ENCODE assay signal across 8 cellular contexts in genomic region chr7:815284-816216, GRCh38. TPM values are rescaled to one million over a fixed set of nuclear protein-coding genes. Genes with fewer than 3 reads are reported as not detected.
DNase-seq lines count a peak whose midpoint lies in the region; ATAC-seq and TF ChIP-seq lines count a peak whose summit lies in the region.

No MANE protein-coding gene starts in this region.

- H3K36me3 Mint-ChIP-seq in T-helper 2 cell treated with Interferon-gamma antibody and Interleukin-4, amounts not matched to agents 5 μg/mL and 100 μg/mL, for 36 hours (ENCODE audit: low read depth) = peaks cover 13% of the 10 kb centered on the region

- peaks cover 61% of the 10 kb centered on the region for H4K20me1 ChIP-seq in BLaER1
- no peaks in the 10 kb centered on the region for H4K20me1 ChIP-seq in neural cell (ENCODE audit: insufficient read depth)

- H3K4me2 ChIP-seq in BLaER1 (peak overlapping the region; percentile 73), neural cell (ENCODE audit: low read length) (peak overlapping the region; percentile 30)

- no peak for TF ChIP-seq EP300 in neural cell (conservative IDR thresholded peaks at IDR 0.05; ENCODE audit: poor library complexity, severe bottlenecking)

- no peak for TF ChIP-seq RAD21 in neural cell (conservative IDR thresholded peaks at IDR 0.05)

- peak overlapping the region; percentile 73 for H3K27ac Mint-ChIP-seq in T-helper 2 cell treated with Interferon-gamma antibody and Interleukin-4, amounts not matched to agents 5 μg/mL and 100 μg/mL, for 36 hours

- H3K4me3 ChIP-seq in BLaER1 (peak overlapping the region; percentile 33; the same call in 1 of the 2 replicates), HUES48 (ENCODE audit: low read depth, low read length) (peak overlapping the region; percentile 76), epithelial cell of esophagus (ENCODE audit: low read length) (peak overlapping the region; percentile 59), neural cell (ENCODE audit: low read length) (peak overlapping the region; percentile 84)

- no peaks in the 10 kb centered on the region for H3F3A ChIP-seq in neural cell (ENCODE audit: insufficient read depth, low read length, poor library complexity, severe bottlenecking)

- no peak for DNase-seq in T-helper 2 cell treated with Interferon-gamma antibody and Interleukin-4, amounts not matched to agents 5 μg/mL and 100 μg/mL, for 36 hours (ENCODE audit: low spot score)
- no peak for DNase-seq in epithelial cell of esophagus (ENCODE audit: low read depth)

- peaks cover 36% of the 10 kb centered on the region for H3K79me2 ChIP-seq in neural cell (replicated peaks; ENCODE audit: insufficient read depth, low read length)

- peaks cover 64% of the 10 kb centered on the region for H3K4me1 ChIP-seq in BLaER1
- peaks cover 21% of the 10 kb centered on the region for H3K4me1 ChIP-seq in HUES48 (ENCODE audit: control insufficient read depth, insufficient read depth, low read length)

- peak overlapping the region; percentile 77 for H3K4me3 Mint-ChIP-seq in T-helper 2 cell treated with Interferon-gamma antibody and Interleukin-4, amounts not matched to agents 5 μg/mL and 100 μg/mL, for 36 hours

- peaks cover 28% of the 10 kb centered on the region for H3K27me3 Mint-ChIP-seq in T-helper 2 cell treated with Interferon-gamma antibody and Interleukin-4, amounts not matched to agents 5 μg/mL and 100 μg/mL, for 36 hours (ENCODE audit: low read depth)

- ATAC-seq in HG03354 (IDR thresholded peaks at IDR 0.05; ENCODE audit: poor library complexity, severe bottlenecking, unreplicated experiment) (no peak), GM18873 (IDR thresholded peaks at IDR 0.05; ENCODE audit: low FRiP score, unreplicated experiment) (no peak), HG02798 (IDR thresholded peaks at IDR 0.05; ENCODE audit: poor library complexity, unreplicated experiment) (no peak)

- no peaks in the 10 kb centered on the region for H3K27me3 ChIP-seq in BLaER1
- H3K27me3 ChIP-seq in HUES48 (ENCODE audit: control insufficient read depth, insufficient read depth, low read length) = no peaks in the 10 kb centered on the region
- no peaks in the 10 kb centered on the region for H3K27me3 ChIP-seq in neural cell (ENCODE audit: insufficient read depth, low read depth, low read length)

- H2AFZ ChIP-seq in neural cell (ENCODE audit: low read depth, low read length) = peak overlapping the region; percentile 84

- H3K9ac ChIP-seq in BLaER1 (no peak overlapping the region), HUES48 (ENCODE audit: low read depth, low read length) (peak overlapping the region; percentile 77), neural cell (ENCODE audit: low read length) (peak overlapping the region; percentile 87)

- H3K9me2 ChIP-seq in neural cell (ENCODE audit: insufficient read depth, low read length) = no peaks in the 10 kb centered on the region

- no peaks in the 10 kb centered on the region for H3K9me3 Mint-ChIP-seq in T-helper 2 cell treated with Interferon-gamma antibody and Interleukin-4, amounts not matched to agents 5 μg/mL and 100 μg/mL, for 36 hours

- H3K9me3 ChIP-seq in BLaER1 = peaks cover 2% of the 10 kb centered on the region; the same call in 1 of the 2 replicates
- no peaks in the 10 kb centered on the region for H3K9me3 ChIP-seq in HUES48 (ENCODE audit: control insufficient read depth, insufficient read depth, low read length)
- H3K9me3 ChIP-seq in neural cell (ENCODE audit: low read length) = no peaks in the 10 kb centered on the region

- H3K36me3 ChIP-seq in BLaER1 (peaks cover 6% of the 10 kb centered on the region; the same call in 1 of the 2 replicates), HUES48 (ENCODE audit: control insufficient read depth, insufficient read depth, low read length) (no peaks in the 10 kb centered on the region), neural cell (ENCODE audit: insufficient read depth, low read length) (no peaks in the 10 kb centered on the region)

- TF ChIP-seq CTCF in epithelial cell of esophagus (IDR thresholded peaks at IDR 0.05; ENCODE audit: insufficient read depth, low read depth, low read length, missing control alignments) (no peak), neural cell (IDR thresholded peaks at IDR 0.05; ENCODE audit: poor library complexity, severe bottlenecking) (no peak)

- peaks cover 40% of the 10 kb centered on the region for H3K4me1 Mint-ChIP-seq in T-helper 2 cell treated with Interferon-gamma antibody and Interleukin-4, amounts not matched to agents 5 μg/mL and 100 μg/mL, for 36 hours (ENCODE audit: low read depth)

- H3K27ac ChIP-seq in BLaER1 = no peak overlapping the region
- H3K27ac ChIP-seq in HUES48 (ENCODE audit: low read depth, low read length) = peak overlapping the region; percentile 89
- H3K27ac ChIP-seq in neural cell (ENCODE audit: low read length) = peak overlapping the region; percentile 76

TF ChIP-seq in neural cell, 6 proteins besides CTCF, POLR2A, EP300 and RAD21:
- TF ChIP-seq TAF1 (IDR thresholded peaks at IDR 0.05; ENCODE audit: low read depth) (peak; percentile 60), POLR2AphosphoS5 (IDR thresholded peaks at IDR 0.05) (peak; percentile 68), MXI1 (conservative IDR thresholded peaks at IDR 0.05; ENCODE audit: poor library complexity, severe bottlenecking) (peak; percentile 71), REST (IDR thresholded peaks at IDR 0.05; ENCODE audit: borderline replicate concordance) (peak; percentile 58), EZH2 (IDR thresholded peaks at IDR 0.05; ENCODE audit: borderline replicate concordance, insufficient read depth, low read length, poor library complexity, severe bottlenecking) (no peak), SMC3 (conservative IDR thresholded peaks at IDR 0.05; ENCODE audit: poor library complexity) (peak; percentile 18)

RNA-seq across cellular contexts. Expression of gene SUN1, which starts 16.7 kb away (rescaled TPM):
- polyA plus RNA-seq in neural cell = 309 and 418 TPM in 2 replicates
- 216 and 309 TPM in 2 replicates for polyA minus RNA-seq in neural cell

Comparison
In these comparisons a context has a peak if more than half of its experiments do, and no peak if none do; other contexts are left out.
1. H3K4me3 ChIP-seq: peak in every context shown above with its lines; median percentile 84 in neural cell; 76 in HUES48; 59 in epithelial cell of esophagus; 33 in BLaER1.